Comparison of ENCODE assay signal across 3 cellular contexts in the genomic region with DNA sequence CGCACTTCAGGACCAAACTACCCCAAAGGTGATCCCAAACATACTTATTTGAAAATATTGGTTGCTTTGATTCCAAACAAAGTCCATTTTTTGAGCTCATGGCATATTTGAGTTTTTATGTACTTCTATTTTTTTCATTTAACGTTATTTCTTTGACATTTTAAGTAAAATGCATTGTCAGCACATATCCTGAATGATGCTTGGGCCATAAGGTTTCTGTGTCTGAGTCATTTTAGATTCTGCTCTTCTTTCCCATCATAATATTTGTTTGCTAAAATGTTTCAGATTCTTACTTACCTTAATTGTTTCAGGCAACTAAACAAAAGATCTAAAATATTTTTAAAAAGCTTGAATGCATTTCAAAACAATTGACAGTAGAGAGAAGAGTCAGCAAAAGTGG.
TF ChIP-seq lines count a peak whose summit lies in the region.

No MANE protein-coding gene starts in this region.

TF ChIP-seq in A549, 52 proteins besides CTCF, POLR2A, EP300 and RAD21:
- TF ChIP-seq, protein P1, sequence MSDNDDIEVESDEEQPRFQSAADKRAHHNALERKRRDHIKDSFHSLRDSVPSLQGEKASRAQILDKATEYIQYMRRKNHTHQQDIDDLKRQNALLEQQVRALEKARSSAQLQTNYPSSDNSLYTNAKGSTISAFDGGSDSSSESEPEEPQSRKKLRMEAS (IDR thresholded peaks at IDR 0.05) = no peak
- TF ChIP-seq MAFK (IDR thresholded peaks at IDR 0.05; ENCODE audit: partially characterized antibody) = peak; percentile 89
- TF ChIP-seq NR3C1 (IDR thresholded peaks at IDR 0.05) = no peak

TF ChIP-seq in IMR-90, 13 proteins besides CTCF, POLR2A, EP300 and RAD21:
- TF ChIP-seq NFE2L2 (IDR thresholded peaks at IDR 0.05; ENCODE audit: low read depth, low read length) = no peak
- no peak for TF ChIP-seq MAZ (IDR thresholded peaks at IDR 0.05; ENCODE audit: borderline replicate concordance, low read depth, low read length)
- no peak for TF ChIP-seq RCOR1 (IDR thresholded peaks at IDR 0.05; ENCODE audit: insufficient replicate concordance, low read length)
- TF ChIP-seq CHD1 (IDR thresholded peaks at IDR 0.05; ENCODE audit: low read depth, low read length) = no peak
- no peak for TF ChIP-seq RFX5 (IDR thresholded peaks at IDR 0.05; ENCODE audit: low read depth, low read length)
- TF ChIP-seq MAFK (IDR thresholded peaks at IDR 0.05; ENCODE audit: low read depth, low read length) = peak; percentile 96

TF ChIP-seq in H1, 55 proteins besides CTCF, POLR2A, EP300 and RAD21:
- TF ChIP-seq CBX5 (IDR thresholded peaks at IDR 0.05; ENCODE audit: low read depth, low read length) = no peak
- no peak for TF ChIP-seq TCF12 (IDR thresholded peaks at IDR 0.05; ENCODE audit: low read depth, low read length)
- TF ChIP-seq MAFK (IDR thresholded peaks at IDR 0.05; ENCODE audit: low read depth, low read length) = peak; percentile 82; the same call in 1 of the 2 replicates
- TF ChIP-seq GABPA (IDR thresholded peaks at IDR 0.05; ENCODE audit: borderline replicate concordance, insufficient read depth, low read length) = no peak
TF ChIP-seq in H1: peak in this region for 1.
